Comparison of ENCODE assay signal across 23 cellular contexts in genomic region chr14:92932448-92933395, GRCh38. TPM values are rescaled to one million over a fixed set of nuclear protein-coding genes. Genes with fewer than 3 reads are reported as not detected.
A peak's percentile ranks its signal among the peaks of the same experiment; 100 is the strongest.
DNase-seq lines count a peak whose midpoint lies in the region; ATAC-seq and TF ChIP-seq lines count a peak whose summit lies in the region.
"Had no signal": no experiment of that assay in that cellular context is flagged by ENCODE, and none has a peak within 500 bp of the region (broad histone marks: within the 10 kb centered on the region; RNA-seq: fewer than 3 reads in every experiment).

No MANE protein-coding gene starts in this region.

- peak overlapping the region; percentile 82 for H3K9ac ChIP-seq in parathyroid adenoma
- H3K9ac ChIP-seq: BLaER1 treated with 17β-estradiol and CSF1 and Interleukin-3, amounts not matched to agents 10 nM and 100 nM; KMS-11 had no signal

- H3K4me3 ChIP-seq in parathyroid adenoma (ENCODE audit: low read depth, low read length) (no peak overlapping the region), hepatocyte (no peak overlapping the region)
- H3K4me3 ChIP-seq: BLaER1 treated with 17β-estradiol and CSF1 and Interleukin-3, amounts not matched to agents 10 nM and 100 nM; HAP-1; SJCRH30 had no signal

- 92% methylated on average over 35 of the region's 35 CpGs for WGBS in hepatocyte (ENCODE audit: low lambda C conversion rate, missing lambda C conversion rate)

- DNase-seq in Right ventricle myocardium inferior (ENCODE audit: missing footprints) = peak; percentile 66
- DNase-seq in left cardiac atrium = no peak
- DNase-seq in COR-L47 (lab: John Stamatoyannopoulos, UW) = no peak
- no peak for DNase-seq in hepatocyte (ENCODE audit: low spot score)
- no peak for DNase-seq in COLO668 (lab: John Stamatoyannopoulos, UW; ENCODE audit: unreplicated experiment)
- DNase-seq: Calu3; CD4-positive, alpha-beta T cell; DMS79 treated with DMSO at 0.1 percent for 48 hours; GF-D8; GOT3; IMR-90; MM.1S; NCI-H2029 treated with DMSO at 0.1 percent for 48 hours; NCI-H446 treated with DMSO at 0.1 percent for 48 hours; NCI-H526; SJCRH30 had no signal

- peak overlapping the region; percentile 46 for H3K27ac ChIP-seq in angular gyrus (ENCODE audit: low read depth, low read length)
- H3K27ac ChIP-seq in parathyroid adenoma = peak overlapping the region; percentile 97
- H3K27ac ChIP-seq in hepatocyte = no peak overlapping the region
- H3K27ac ChIP-seq: BLaER1 treated with 17β-estradiol and CSF1 and Interleukin-3, amounts not matched to agents 10 nM and 100 nM; KMS-11; SJCRH30 had no signal

- H2AFZ ChIP-seq in parathyroid adenoma (no peak overlapping the region), hepatocyte (no peak overlapping the region)

- H3K36me3 ChIP-seq in parathyroid adenoma (ENCODE audit: control insufficient read depth, insufficient read depth, low read length) (no peaks in the 10 kb centered on the region), hepatocyte (replicated peaks; ENCODE audit: insufficient read depth, low read depth) (no peaks in the 10 kb centered on the region)

- H3K27me3 ChIP-seq in parathyroid adenoma (ENCODE audit: control insufficient read depth, insufficient read depth, low read length) (no peaks in the 10 kb centered on the region), hepatocyte (no peaks in the 10 kb centered on the region)
- H3K27me3 ChIP-seq: BLaER1 treated with 17β-estradiol and CSF1 and Interleukin-3, amounts not matched to agents 10 nM and 100 nM; SJCRH30 had no signal

- H3K9me3 ChIP-seq in parathyroid adenoma (ENCODE audit: control insufficient read depth, low read length) (no peaks in the 10 kb centered on the region), hepatocyte (ENCODE audit: low read depth) (no peaks in the 10 kb centered on the region)
- H3K9me3 ChIP-seq: BLaER1 treated with 17β-estradiol and CSF1 and Interleukin-3, amounts not matched to agents 10 nM and 100 nM; HAP-1; SJCRH30 had no signal

- H3K9me2 ChIP-seq in hepatocyte (replicated peaks; ENCODE audit: insufficient read depth) = no peaks in the 10 kb centered on the region

- peaks cover 70% of the 10 kb centered on the region for H3K4me1 ChIP-seq in parathyroid adenoma
- no peaks in the 10 kb centered on the region for H3K4me1 ChIP-seq in hepatocyte (ENCODE audit: insufficient read depth)
- H3K4me1 ChIP-seq: BLaER1 treated with 17β-estradiol and CSF1 and Interleukin-3, amounts not matched to agents 10 nM and 100 nM; HAP-1; SJCRH30 had no signal

- intact Hi-C loops in Right ventricle myocardium inferior (cut with DNase I) = no loop called here
- intact Hi-C loops in left cardiac atrium (cut with DNase I) = no loop called here

- H4K20me1 ChIP-seq in hepatocyte (ENCODE audit: insufficient read depth, poor library complexity, severe bottlenecking) = no peaks in the 10 kb centered on the region

- H3K4me2 ChIP-seq in parathyroid adenoma (ENCODE audit: low read length) (no peak overlapping the region), hepatocyte (no peak overlapping the region)
- H3K4me2 ChIP-seq: BLaER1 treated with 17β-estradiol and CSF1 and Interleukin-3, amounts not matched to agents 10 nM and 100 nM; KMS-11 had no signal

- H3K79me2 ChIP-seq in parathyroid adenoma (peaks cover 19% of the 10 kb centered on the region), hepatocyte (no peaks in the 10 kb centered on the region)

- TF ChIP-seq CTCF in parathyroid adenoma (IDR thresholded peaks at IDR 0.05) = no peak
- no peak for TF ChIP-seq CTCF in hepatocyte (IDR thresholded peaks at IDR 0.05; ENCODE audit: poor library complexity)

- ATAC-seq in Right ventricle myocardium inferior (no peak), left cardiac atrium (no peak)
- ATAC-seq: SK-N-SH treated with all-trans-retinoic acid at 6 μM for 48 hours had no signal

RNA-seq across cellular contexts. Expression of gene CHGA, which starts 9.8 kb away (rescaled TPM):
- total RNA-seq in Right ventricle myocardium inferior (not detected), left cardiac atrium (not detected), hepatocyte (48.2 and 61.3 TPM in 2 replicates)
- 40.5 and 86.5 TPM in 2 replicates for polyA plus RNA-seq in hepatocyte
- total RNA-seq: A172; CD4-positive, alpha-beta T cell; IMR-90; SJCRH30 had no signal
- polyA plus RNA-seq: IMR-90 had no signal

Comparison
In these comparisons a context has a peak if more than half of its experiments do, and no peak if none do; other contexts are left out.
1. RNA of gene CHGA, which starts 9.8 kb away (total RNA-seq): 48.2 to 61.3 TPM in hepatocyte; not detected in Right ventricle myocardium inferior (single experiment) and not detected in left cardiac atrium; every median in the first group is over 10 times any median in the second.